ENCODE assay signal across 30 cellular contexts in the genomic region with DNA sequence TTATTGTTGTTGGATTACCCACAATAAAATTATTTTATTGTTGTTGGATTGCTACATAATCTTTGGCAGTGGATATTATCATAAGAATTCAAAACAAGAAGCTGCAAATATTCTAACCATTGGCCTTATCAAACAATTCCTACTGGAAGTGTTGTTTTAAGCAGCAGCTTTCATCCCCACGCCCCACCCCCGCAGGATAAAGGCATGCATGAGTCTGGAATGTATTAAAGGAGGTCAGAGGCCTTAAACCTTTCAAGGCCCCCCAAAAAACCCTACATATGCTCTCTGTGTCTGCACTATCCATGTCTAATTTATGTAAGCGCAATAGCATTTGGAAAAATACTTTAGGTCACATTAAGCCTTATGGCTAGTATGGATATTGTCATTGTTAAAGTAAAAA. TPM values are rescaled to one million over a fixed set of nuclear protein-coding genes. Genes with fewer than 3 reads are reported as not detected.
DNase-seq lines count a peak whose midpoint lies in the region; ATAC-seq, FAIRE-seq and TF ChIP-seq lines count a peak whose summit lies in the region.
"Had no signal": no experiment of that assay in that cellular context is flagged by ENCODE, and none has a peak within 500 bp of the region (broad histone marks: within the 10 kb centered on the region; RNA-seq: fewer than 3 reads in every experiment).

No MANE protein-coding gene starts in this region.

- H3K27ac Mint-ChIP-seq in HFFc6 = peak overlapping the region; percentile 11
- H3K27ac Mint-ChIP-seq in astrocyte (ENCODE audit: unreplicated experiment) = peak overlapping the region; percentile 13
- H3K27ac Mint-ChIP-seq: mesothelial cell of epicardium, naive B cell, type B pancreatic cell had no signal

- peaks cover 83% of the 10 kb centered on the region for H3K4me1 Mint-ChIP-seq in HFFc6 (ENCODE audit: low read depth)
- peaks cover 61% of the 10 kb centered on the region for H3K4me1 Mint-ChIP-seq in astrocyte (ENCODE audit: low read depth, unreplicated experiment)
- H3K4me1 Mint-ChIP-seq: naive B cell had no signal

- H3F3A ChIP-seq in smooth muscle cell (ENCODE audit: low read depth) = peaks cover 4% of the 10 kb centered on the region

- H3K4me2 ChIP-seq in astrocyte (ENCODE audit: low read length) (peak overlapping the region; percentile 27), smooth muscle cell (peak overlapping the region; percentile 39)

- peaks cover 8% of the 10 kb centered on the region; the same call in 1 of the 2 replicates for H3K36me3 Mint-ChIP-seq in HFFc6 (ENCODE audit: low read depth)
- peaks cover 3% of the 10 kb centered on the region for H3K36me3 Mint-ChIP-seq in astrocyte (ENCODE audit: low read depth, unreplicated experiment)
- H3K36me3 Mint-ChIP-seq: naive B cell had no signal

- H3K9ac ChIP-seq in astrocyte (ENCODE audit: low read length) (no peak overlapping the region), iPS-20b (ENCODE audit: low read depth, low read length) (no peak overlapping the region), smooth muscle cell (ENCODE audit: low read depth) (no peak overlapping the region)

- no peak for FAIRE-seq in astrocyte (lab: Jason Lieb, UNC)
- FAIRE-seq: GM18507 had no signal

- H3K4me3 Mint-ChIP-seq in HFFc6 (peak overlapping the region; percentile 30), astrocyte (ENCODE audit: unreplicated experiment) (no peak overlapping the region)
- H3K4me3 Mint-ChIP-seq: mesothelial cell of epicardium, naive B cell, type B pancreatic cell had no signal

- H2AFZ ChIP-seq in astrocyte (ENCODE audit: low read depth, low read length) (no peak overlapping the region), smooth muscle cell (ENCODE audit: low read depth) (no peak overlapping the region)

- H3K79me2 ChIP-seq in astrocyte (ENCODE audit: insufficient read depth, low read length) (no peaks in the 10 kb centered on the region), smooth muscle cell (ENCODE audit: low read depth) (no peaks in the 10 kb centered on the region)

- H3K27me3 Mint-ChIP-seq in HFFc6 (ENCODE audit: insufficient read depth) (peaks cover 1% of the 10 kb centered on the region; the same call in 1 of the 2 replicates), astrocyte (ENCODE audit: low read depth, unreplicated experiment) (no peaks in the 10 kb centered on the region)
- H3K27me3 Mint-ChIP-seq: type B pancreatic cell had no signal

- H3K4me3 ChIP-seq in astrocyte (ENCODE audit: insufficient read depth, low read depth, low read length) (no peak overlapping the region), iPS-20b (ENCODE audit: low read length) (peak overlapping the region; percentile 16; the same call in 1 of the 2 replicates), smooth muscle cell (no peak overlapping the region)
- H3K4me3 ChIP-seq: adrenal gland, heart right ventricle, Peyer's patch, skin epidermis had no signal

- H3K36me3 ChIP-seq in astrocyte (ENCODE audit: insufficient read depth, low read length) = no peaks in the 10 kb centered on the region
- no peaks in the 10 kb centered on the region for H3K36me3 ChIP-seq in iPS-20b (ENCODE audit: insufficient read depth, low read depth, low read length)
- no peaks in the 10 kb centered on the region for H3K36me3 ChIP-seq in smooth muscle cell (ENCODE audit: low read depth)
- H3K36me3 ChIP-seq: adrenal gland, heart right ventricle, Peyer's patch had no signal

- no peaks in the 10 kb centered on the region for H3K9me3 ChIP-seq in astrocyte (ENCODE audit: insufficient read depth, low read depth, low read length)
- H3K9me3 ChIP-seq in iPS-20b (ENCODE audit: insufficient read depth, low read depth, low read length) = no peaks in the 10 kb centered on the region
- no peaks in the 10 kb centered on the region for H3K9me3 ChIP-seq in smooth muscle cell (replicated peaks; ENCODE audit: low read depth)
- H3K9me3 ChIP-seq: adrenal gland, heart right ventricle had no signal

- no peaks in the 10 kb centered on the region for H4K20me1 ChIP-seq in astrocyte (ENCODE audit: insufficient read depth, low read length)
- no peaks in the 10 kb centered on the region for H4K20me1 ChIP-seq in smooth muscle cell (ENCODE audit: low read depth)

- 64% methylated on average over 3 of the region's 3 CpGs for WGBS in smooth muscle cell (ENCODE audit: low lambda C conversion rate)

- DNase-seq in HFFc6 (no peak), astrocyte (ENCODE audit: low read depth) (no peak), smooth muscle cell (lab: John Stamatoyannopoulos, UW; ENCODE audit: unreplicated experiment) (no peak), Kasumi-1 (lab: John Stamatoyannopoulos, UW) (no peak), occipital lobe (lab: John Stamatoyannopoulos, UW) (no peak)
- DNase-seq: activated CD4-positive, alpha-beta T cell treated with anti-CD3 and anti-CD28 coated beads, Interleukin-2, amount 50 U/mL, for 4 hours; activated CD4-positive, CD25-positive, alpha-beta regulatory T cell; activated naive CD4-positive, alpha-beta T cell treated with Interleukin-2 at 50 U/mL for 16 hours; adrenal gland; C1 segment of cervical spinal cord; COR-L47; DMS53; effector CD4-positive, alpha-beta T cell; foreskin fibroblast; GDM1; heart right ventricle; naive B cell; NCI-H1048; NCI-H187; NCI-H526; Peyer's patch; SIG-M5; stimulated activated CD4-positive, alpha-beta T cell treated with anti-CD3 and anti-CD28 coated beads, Interleukin-1b, Interleukin-23, amount 100 ng/mL, for 48 hours had no signal

- H3K9me3 Mint-ChIP-seq in HFFc6 (no peaks in the 10 kb centered on the region), astrocyte (ENCODE audit: unreplicated experiment) (peaks cover 12% of the 10 kb centered on the region)

- no peak for TF ChIP-seq CTCF in HFFc6 (IDR thresholded peaks at IDR 0.05)
- no peak for TF ChIP-seq CTCF in astrocyte (IDR thresholded peaks at IDR 0.05; ENCODE audit: insufficient read depth, low read depth, low read length)
- no peak for TF ChIP-seq CTCF in smooth muscle cell (IDR thresholded peaks at IDR 0.05; ENCODE audit: borderline replicate concordance, insufficient read depth, poor library complexity, severe bottlenecking)

- H3K27me3 ChIP-seq in astrocyte (ENCODE audit: insufficient read depth, low read length) (no peaks in the 10 kb centered on the region), iPS-20b (ENCODE audit: insufficient read depth, low read length) (no peaks in the 10 kb centered on the region), smooth muscle cell (ENCODE audit: low read depth) (no peaks in the 10 kb centered on the region)
- H3K27me3 ChIP-seq: adrenal gland, heart right ventricle, Peyer's patch had no signal

- H3K4me1 ChIP-seq in astrocyte (ENCODE audit: insufficient read depth, low read length) (peaks cover 41% of the 10 kb centered on the region), iPS-20b (ENCODE audit: insufficient read depth, low read length) (peaks cover 27% of the 10 kb centered on the region), smooth muscle cell (ENCODE audit: low read depth) (peaks cover 30% of the 10 kb centered on the region)

- no peak for ATAC-seq in HG03139 (IDR thresholded peaks at IDR 0.05; ENCODE audit: unreplicated experiment)
- ATAC-seq: heart right ventricle, left lobe of liver had no signal

- H3K27ac ChIP-seq in astrocyte (ENCODE audit: low read depth, low read length) = no peak overlapping the region
- no peak overlapping the region for H3K27ac ChIP-seq in iPS-20b (ENCODE audit: low read length)
- no peak overlapping the region for H3K27ac ChIP-seq in smooth muscle cell (ENCODE audit: low read depth)
- H3K27ac ChIP-seq: heart right ventricle, Peyer's patch, skin epidermis had no signal

RNA-seq across cellular contexts. Expression of a gene that starts 23.1 kb away (rescaled TPM):
- 10 to 100 TPM; 37.6 to 43.2 (median 39.5) TPM for total RNA-seq in HFFc6 (2021; fragmentation: NEBNext Ultra II Directional; extraction: Animal tissue kit (Norgen Biotek cat#: 25700))
- total RNA-seq in astrocyte (46.9 and 57.7 TPM in 2 replicates), smooth muscle cell (27.3 and 42.6 TPM in 2 replicates), occipital lobe (2.8 TPM)
- polyA plus RNA-seq in smooth muscle cell = 6.5 and 9.8 TPM in 2 replicates
